16 cellular contexts compared by ENCODE assay signal in the genomic region with DNA sequence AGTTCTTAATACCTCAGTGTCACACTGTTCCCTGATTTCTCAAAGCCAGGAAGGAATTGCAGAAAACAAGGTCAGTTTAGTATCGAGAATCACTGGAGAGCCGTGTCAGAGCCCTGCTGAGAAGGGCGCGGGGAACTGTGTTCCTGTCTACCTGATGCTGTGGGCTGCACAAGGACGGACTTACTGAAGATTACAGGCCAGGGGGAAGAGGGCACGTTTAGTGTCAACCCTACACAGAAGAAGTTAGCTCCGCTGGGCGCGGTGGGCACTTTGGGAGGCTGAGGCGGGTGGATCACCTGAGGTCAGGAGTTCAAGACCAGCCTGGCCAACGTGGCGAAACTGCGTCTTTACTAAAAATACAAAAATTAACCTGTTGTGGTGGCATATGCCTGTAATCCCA.
DNase-seq lines count a peak whose midpoint lies in the region; ATAC-seq, FAIRE-seq and TF ChIP-seq lines count a peak whose summit lies in the region.
"Had no signal": no experiment of that assay in that cellular context is flagged by ENCODE, and none has a peak within 500 bp of the region (broad histone marks: within the 10 kb centered on the region; RNA-seq: fewer than 3 reads in every experiment).

No MANE protein-coding gene starts in this region.

- WGBS in K562 (ENCODE audit: insufficient coverage, low coverage, missing lambda C conversion rate): 76% methylated on average over 13 of the region's 13 CpGs

- ATAC-seq in GM23338 (no peak), K562 (no peak), HG02840 (IDR thresholded peaks at IDR 0.05; ENCODE audit: low FRiP score, unreplicated experiment) (no peak)

- H3K4me2 ChIP-seq in GM23338 (no peak overlapping the region), K562 (ENCODE audit: insufficient read depth, low read length) (no peak overlapping the region; the same call in 1 of the 2 replicates)
- H3K4me2 ChIP-seq: PC-9 had no signal

- H3K9me2 ChIP-seq in GM23338 (ENCODE audit: insufficient read depth): no peaks in the 10 kb centered on the region

- DNase-seq in GM23338 (ENCODE audit: low spot score): no peak
- DNase-seq in K562 (ENCODE audit: extremely low read depth in 1 of 4, low spot score in 3 of 4): no peak
- no peak for DNase-seq in endothelial cell (ENCODE audit: low spot score)
- DNase-seq in neural crest cell (ENCODE audit: low read depth, low spot score): no peak
- no peak for DNase-seq in NCI-H1694 (lab: John Stamatoyannopoulos, UW)
- DNase-seq in ascending aorta (ENCODE audit: low spot score in 2 of 2): no peak
- DNase-seq in C1 segment of cervical spinal cord (lab: John Stamatoyannopoulos, UW): no peak
- DNase-seq: 8988T, NCI-H1105, NCI-H1694 treated with DMSO at 0.1 percent for 48 hours, NCI-H510A treated with DMSO at 0.1 percent for 48 hours, PC-9, SIG-M5 had no signal

- no peak for TF ChIP-seq EP300 in K562 (IDR thresholded peaks at IDR 0.05; ENCODE audit: low read length)

- no peak for TF ChIP-seq POLR2A in K562 (conservative IDR thresholded peaks at IDR 0.05)

- TF ChIP-seq CTCF in GM23338 (conservative IDR thresholded peaks at IDR 0.05; ENCODE audit: low read depth in 2 of 2): no peak
- no peak for TF ChIP-seq CTCF in K562 (IDR thresholded peaks at IDR 0.05 in 2 of 3, conservative IDR thresholded peaks at IDR 0.05 in 1 of 3; ENCODE audit: insufficient read depth in 2 of 3, low read depth in 1 of 3, low read length in 3 of 3)
- no peak for TF ChIP-seq CTCF in endothelial cell (IDR thresholded peaks at IDR 0.05; ENCODE audit: unreplicated experiment)
- TF ChIP-seq CTCF in neural crest cell (conservative IDR thresholded peaks at IDR 0.05): no peak
- no peak for TF ChIP-seq CTCF in ascending aorta (IDR thresholded peaks at IDR 0.05)

- BruUV-seq in K562 (replicated peaks; lab: Mats Ljungman, UMichigan): no TSS peak

- H3K79me2 ChIP-seq in GM23338 (replicated peaks; ENCODE audit: insufficient read depth): no peaks in the 10 kb centered on the region
- H3K79me2 ChIP-seq in K562 (ENCODE audit: control insufficient read depth, insufficient read depth, low read length): no peaks in the 10 kb centered on the region

- H4K20me1 ChIP-seq in GM23338 (replicated peaks; ENCODE audit: insufficient read depth) (no peaks in the 10 kb centered on the region), K562 (replicated peaks; ENCODE audit: control insufficient read depth, insufficient read depth, low read length) (peaks cover 5% of the 10 kb centered on the region)

- H3K9me1 ChIP-seq in K562 (ENCODE audit: control insufficient read depth, insufficient read depth, low read length): no peaks in the 10 kb centered on the region

- no peaks in the 10 kb centered on the region for H3F3A ChIP-seq in GM23338 (replicated peaks; ENCODE audit: low read depth)

- H3K9me3 Mint-ChIP-seq in GM23338 (no peaks in the 10 kb centered on the region), endothelial cell (ENCODE audit: unreplicated experiment) (no peaks in the 10 kb centered on the region), neural crest cell (no peaks in the 10 kb centered on the region)

- H3K27me3 ChIP-seq in GM23338 (ENCODE audit: insufficient read depth) (no peaks in the 10 kb centered on the region), K562 (ENCODE audit: control insufficient read depth in 2 of 2, insufficient read depth in 2 of 2, low read length in 2 of 2) (no peaks in the 10 kb centered on the region), ascending aorta (no peaks in the 10 kb centered on the region)

- no peak for TF ChIP-seq RAD21 in K562 (CRISPR knock-in tag; conservative IDR thresholded peaks at IDR 0.05 in 1 of 2, IDR thresholded peaks at IDR 0.05 in 1 of 2)

- H3K36me3 Mint-ChIP-seq in GM23338 (ENCODE audit: low read depth) (no peaks in the 10 kb centered on the region), endothelial cell (ENCODE audit: low read depth, unreplicated experiment) (no peaks in the 10 kb centered on the region), neural crest cell (ENCODE audit: low read depth) (peaks cover 3% of the 10 kb centered on the region)

- peak; percentile 71 for FAIRE-seq in K562 (lab: Jason Lieb, UNC)

- CTCF ChIA-PET in K562 (lab: Yijun Ruan, JAX; ENCODE audit: low intra/inter-chr PET ratio): no interaction called here

- H3K27ac ChIP-seq in GM23338 (ENCODE audit: low read depth): no peak overlapping the region
- no peak overlapping the region for H3K27ac ChIP-seq in K562 (ENCODE audit: extremely low read depth, low read depth, low read length)
- no peak overlapping the region for H3K27ac ChIP-seq in ascending aorta
- H3K27ac ChIP-seq: PC-9, RWPE1 had no signal

- POLR2A ChIA-PET in K562 (lab: Yijun Ruan, JAX): interaction anchor here (1.3 kb wide), 1 partner anchor 9 kb away, joined by 3 read pairs; no protein-coding TSS in a partner anchor

- H3K4me3 ChIP-seq in GM23338 (no peak overlapping the region), K562 (no peak overlapping the region), ascending aorta (no peak overlapping the region)
- H3K4me3 ChIP-seq: HAP-1, PC-9 had no signal

- intact Hi-C loops in K562 (cut with micrococcal nuclease): no loop called here
- intact Hi-C loops in ascending aorta (cut with DNase I): no loop called here

- H3K27ac Mint-ChIP-seq in GM23338: peak overlapping the region; percentile 28; the same call in 1 of the 2 replicates
- peak overlapping the region; percentile 11 for H3K27ac Mint-ChIP-seq in endothelial cell (ENCODE audit: unreplicated experiment)
- H3K27ac Mint-ChIP-seq in neural crest cell (ENCODE audit: unreplicated experiment): peak overlapping the region; percentile 76

- no peak overlapping the region for H3K4me3 Mint-ChIP-seq in GM23338
- no peak overlapping the region for H3K4me3 Mint-ChIP-seq in endothelial cell (ENCODE audit: unreplicated experiment)
- peak overlapping the region; percentile 78 for H3K4me3 Mint-ChIP-seq in neural crest cell

- in situ Hi-C loops in K562 (cut with MboI): no loop called here

- peaks cover 7% of the 10 kb centered on the region for H3K27me3 Mint-ChIP-seq in GM23338 (ENCODE audit: insufficient read depth, low read depth, poor library complexity)
- peaks cover 8% of the 10 kb centered on the region for H3K27me3 Mint-ChIP-seq in endothelial cell (ENCODE audit: unreplicated experiment)
- no peaks in the 10 kb centered on the region for H3K27me3 Mint-ChIP-seq in neural crest cell (ENCODE audit: low read depth)

- H3K36me3 ChIP-seq in GM23338 (ENCODE audit: insufficient read depth) (no peaks in the 10 kb centered on the region), K562 (ENCODE audit: control insufficient read depth, insufficient read depth, low read length) (no peaks in the 10 kb centered on the region), ascending aorta (no peaks in the 10 kb centered on the region)
- H3K36me3 ChIP-seq: HAP-1 had no signal

- H3K9me3 ChIP-seq in K562 (replicated peaks; ENCODE audit: control insufficient read depth, insufficient read depth, low read depth, low read length) (no peaks in the 10 kb centered on the region), ascending aorta (no peaks in the 10 kb centered on the region)
- H3K9me3 ChIP-seq: HAP-1 had no signal

- H2AFZ ChIP-seq in GM23338: no peak overlapping the region
- no peak overlapping the region for H2AFZ ChIP-seq in K562 (ENCODE audit: low read depth, low read length)
- H2AFZ ChIP-seq: PC-9 had no signal

- H3K4me1 ChIP-seq in GM23338 (ENCODE audit: insufficient read depth) (peaks cover 3% of the 10 kb centered on the region; the same call in 1 of the 2 replicates), K562 (replicated peaks in 1 of 2; ENCODE audit: control insufficient read depth in 2 of 2, insufficient read depth in 2 of 2, low read length in 2 of 2) (peaks cover 16 to 22% of the 10 kb centered on the region in 2 experiments; a peak in 4 of 5 replicates), ascending aorta (peaks cover 0 to 7% of the 10 kb centered on the region in 2 donors)

- H3K9ac ChIP-seq in K562 (ENCODE audit: insufficient read depth in 1 of 2, low read depth in 2 of 2, low read length in 2 of 2): peak overlapping the region in 1 of 2 experiments; percentile 74; a peak in 2 of 4 replicates

- H3K4me1 Mint-ChIP-seq in GM23338 (peaks cover 32% of the 10 kb centered on the region), endothelial cell (ENCODE audit: unreplicated experiment) (peaks cover 39% of the 10 kb centered on the region), neural crest cell (peaks cover 76% of the 10 kb centered on the region)

TF ChIP-seq in GM23338, 12 proteins besides CTCF, POLR2A, EP300 and RAD21 (continues in another document):
- TF ChIP-seq POLR2AphosphoS5 (IDR thresholded peaks at IDR 0.05; ENCODE audit: low read depth): no peak

TF ChIP-seq in K562, 482 proteins besides CTCF, POLR2A, EP300 and RAD21 (continues in another document):
- TF ChIP-seq, protein P1, sequence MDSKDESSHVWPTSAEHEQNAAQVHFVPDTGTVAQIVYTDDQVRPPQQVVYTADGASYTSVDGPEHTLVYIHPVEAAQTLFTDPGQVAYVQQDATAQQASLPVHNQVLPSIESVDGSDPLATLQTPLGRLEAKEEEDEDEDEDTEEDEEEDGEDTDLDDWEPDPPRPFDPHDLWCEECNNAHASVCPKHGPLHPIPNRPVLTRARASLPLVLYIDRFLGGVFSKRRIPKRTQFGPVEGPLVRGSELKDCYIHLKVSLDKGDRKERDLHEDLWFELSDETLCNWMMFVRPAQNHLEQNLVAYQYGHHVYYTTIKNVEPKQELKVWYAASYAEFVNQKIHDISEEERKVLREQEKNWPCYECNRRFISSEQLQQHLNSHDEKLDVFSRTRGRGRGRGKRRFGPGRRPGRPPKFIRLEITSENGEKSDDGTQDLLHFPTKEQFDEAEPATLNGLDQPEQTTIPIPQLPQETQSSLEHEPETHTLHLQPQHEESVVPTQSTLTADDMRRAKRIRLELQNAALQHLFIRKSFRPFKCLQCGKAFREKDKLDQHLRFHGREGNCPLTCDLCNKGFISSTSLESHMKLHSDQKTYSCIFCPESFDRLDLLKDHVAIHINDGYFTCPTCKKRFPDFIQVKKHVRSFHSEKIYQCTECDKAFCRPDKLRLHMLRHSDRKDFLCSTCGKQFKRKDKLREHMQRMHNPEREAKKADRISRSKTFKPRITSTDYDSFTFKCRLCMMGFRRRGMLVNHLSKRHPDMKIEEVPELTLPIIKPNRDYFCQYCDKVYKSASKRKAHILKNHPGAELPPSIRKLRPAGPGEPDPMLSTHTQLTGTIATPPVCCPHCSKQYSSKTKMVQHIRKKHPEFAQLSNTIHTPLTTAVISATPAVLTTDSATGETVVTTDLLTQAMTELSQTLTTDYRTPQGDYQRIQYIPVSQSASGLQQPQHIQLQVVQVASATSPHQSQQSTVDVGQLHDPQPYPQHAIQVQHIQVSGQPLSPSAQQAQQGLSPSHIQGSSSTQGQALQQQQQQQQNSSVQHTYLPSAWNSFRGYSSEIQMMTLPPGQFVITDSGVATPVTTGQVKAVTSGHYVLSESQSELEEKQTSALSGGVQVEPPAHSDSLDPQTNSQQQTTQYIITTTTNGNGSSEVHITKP (IDR thresholded peaks at IDR 0.05; ENCODE audit: partially characterized antibody): no peak
- no peak for TF ChIP-seq ZSCAN32 (CRISPR knock-in tag; IDR thresholded peaks at IDR 0.05)

Comparison
In these comparisons a context has a peak if more than half of its experiments do, and no peak if none do; other contexts are left out.
1. H3K27ac Mint-ChIP-seq: peak in every context shown above with its lines; median percentile 76 in neural crest cell; 28 in GM23338; 11 in endothelial cell.